In genomic region chr14:61281911-61282310, GRCh38 we compare ENCODE assay signal across 11 cellular contexts. TPM values are rescaled to one million over a fixed set of nuclear protein-coding genes. Genes with fewer than 3 reads are reported as not detected.
DNase-seq lines count a peak whose midpoint lies in the region; ATAC-seq and TF ChIP-seq lines count a peak whose summit lies in the region.
"Had no signal": no experiment of that assay in that cellular context is flagged by ENCODE, and none has a peak within 500 bp of the region (broad histone marks: within the 10 kb centered on the region; RNA-seq: fewer than 3 reads in every experiment).

No MANE protein-coding gene starts in this region.

- H3K27me3 Mint-ChIP-seq in MCF 10A (ENCODE audit: insufficient read depth, unreplicated experiment), result no peaks in the 10 kb centered on the region
- no peaks in the 10 kb centered on the region for H3K27me3 Mint-ChIP-seq in central memory CD8-positive, alpha-beta T cell

- 50 to 53% methylated on average over 1 of the region's 1 CpG for WGBS in upper lobe of left lung, 2 donors

- H3K27ac Mint-ChIP-seq in MCF 10A (ENCODE audit: low read depth, unreplicated experiment), result no peak overlapping the region
- H3K27ac Mint-ChIP-seq in central memory CD8-positive, alpha-beta T cell (ENCODE audit: low read depth), result peak overlapping the region; percentile 94

- no peak overlapping the region for H3K4me3 Mint-ChIP-seq in MCF 10A (ENCODE audit: unreplicated experiment)
- peak overlapping the region; percentile 89 for H3K4me3 Mint-ChIP-seq in central memory CD8-positive, alpha-beta T cell

- no peak for TF ChIP-seq POLR2A in breast epithelium (IDR thresholded peaks at IDR 0.05)
- no peak for TF ChIP-seq POLR2A in upper lobe of left lung (IDR thresholded peaks at IDR 0.05)

- no peaks in the 10 kb centered on the region for H3K36me3 Mint-ChIP-seq in MCF 10A (ENCODE audit: insufficient read depth, unreplicated experiment)
- H3K36me3 Mint-ChIP-seq in central memory CD8-positive, alpha-beta T cell (ENCODE audit: insufficient read depth), result peaks cover 6% of the 10 kb centered on the region

- in situ Hi-C loops in G401 (cut with HindIII; ENCODE audit: low sequenced_read_pairs), result no loop called here

- H3K27me3 ChIP-seq in breast epithelium (no peaks in the 10 kb centered on the region), mucosa of rectum (ENCODE audit: control insufficient read depth in 2 of 2, insufficient read depth in 2 of 2, low read length in 2 of 2) (peaks cover 4% of the 10 kb centered on the region in 2 donors), upper lobe of left lung (peaks cover 0 to 7% (median 3%) of the 10 kb centered on the region in 4 donors)

- H3K36me3 ChIP-seq in breast epithelium (no peaks in the 10 kb centered on the region), mucosa of rectum (ENCODE audit: control insufficient read depth in 2 of 2, insufficient read depth in 2 of 2, low read length in 2 of 2) (no peaks in the 10 kb centered on the region), upper lobe of left lung (no peaks in the 10 kb centered on the region)

- CTCF ChIA-PET in MCF 10A (lab: Yijun Ruan, JAX), result interaction anchor here (0.6 to 1.7 kb wide), 5 partner anchors 13 to 1032 kb away, joined by 3 to 11 read pairs (median 4); no protein-coding TSS in a partner anchor

- H3K9me3 ChIP-seq in breast epithelium, result peaks cover 0 to 4% of the 10 kb centered on the region in 2 donors
- no peaks in the 10 kb centered on the region for H3K9me3 ChIP-seq in mucosa of rectum (ENCODE audit: control insufficient read depth in 2 of 2, low read length in 2 of 2)
- no peaks in the 10 kb centered on the region for H3K9me3 ChIP-seq in upper lobe of left lung

- peaks cover under 1% of the 10 kb centered on the region for H3K4me1 Mint-ChIP-seq in MCF 10A (ENCODE audit: insufficient read depth, unreplicated experiment)
- peaks cover 32% of the 10 kb centered on the region for H3K4me1 Mint-ChIP-seq in central memory CD8-positive, alpha-beta T cell

- no peaks in the 10 kb centered on the region for H3K9me3 Mint-ChIP-seq in MCF 10A (ENCODE audit: unreplicated experiment)
- H3K9me3 Mint-ChIP-seq in central memory CD8-positive, alpha-beta T cell, result no peaks in the 10 kb centered on the region

- TF ChIP-seq CTCF in breast epithelium (IDR thresholded peaks at IDR 0.05), result no peak
- TF ChIP-seq CTCF in MCF 10A (IDR thresholded peaks at IDR 0.05; ENCODE audit: unreplicated experiment), result no peak
- TF ChIP-seq CTCF in upper lobe of left lung (IDR thresholded peaks at IDR 0.05), result no peak

- TF ChIP-seq EP300 in upper lobe of left lung (IDR thresholded peaks at IDR 0.05), result no peak

- peak overlapping the region; percentile 88 to 97 for H3K9ac ChIP-seq in mucosa of rectum (ENCODE audit: low read depth in 1 of 2, low read length in 2 of 2)

- BruUV-seq in MCF 10A (replicated peaks; lab: Mats Ljungman, UMichigan), result no TSS peak

- H3K27ac ChIP-seq in breast epithelium (peak overlapping the region in 1 of 2 donors; percentile 98), mucosa of rectum (ENCODE audit: low read depth in 2 of 2, low read length in 2 of 2) (peak overlapping the region; percentile 98 to 99), upper lobe of left lung (peak overlapping the region; percentile 93 to 96 (median 94))

- peak overlapping the region; percentile 56 to 85 (median 75) for H3K4me3 ChIP-seq in breast epithelium
- peak overlapping the region in 1 of 2 donors; percentile 81 for H3K4me3 ChIP-seq in mucosa of rectum (ENCODE audit: low read length in 2 of 2)
- peak overlapping the region in 3 of 4 donors; percentile 59 to 70 (median 69) for H3K4me3 ChIP-seq in upper lobe of left lung

- no peaks in the 10 kb centered on the region for H3K4me1 ChIP-seq in breast epithelium
- peaks cover 6% of the 10 kb centered on the region in 2 donors for H3K4me1 ChIP-seq in mucosa of rectum (ENCODE audit: control insufficient read depth in 2 of 2, insufficient read depth in 2 of 2, low read length in 2 of 2)
- H3K4me1 ChIP-seq in upper lobe of left lung, result peaks cover 5 to 34% (median 12%) of the 10 kb centered on the region in 4 donors

- no peak for ATAC-seq in central memory CD8-positive, alpha-beta T cell (replicated peaks; ENCODE audit: extremely low read depth, poor library complexity, severe bottlenecking)
- peak in 1 of 2 donors; percentile 52 for ATAC-seq in upper lobe of left lung (ENCODE audit: low FRiP score in 2 of 2)

- POLR2A ChIA-PET in MCF 10A (lab: Yijun Ruan, JAX), result interaction anchor here (1.6 kb wide), 1 partner anchor 11 kb away, joined by 5 read pairs; no protein-coding TSS in a partner anchor

- intact Hi-C loops in breast epithelium (cut with DNase I; ENCODE audit: low total_unique reads) (no loop called here), MCF 10A (cut with micrococcal nuclease) (no loop called here), head of caudate nucleus (cut with DNase I) (no loop called here)

- DNase-seq in breast epithelium (ENCODE audit: low spot score in 2 of 2), result no peak
- no peak for DNase-seq in MCF 10A (ENCODE audit: unreplicated experiment)
- DNase-seq in central memory CD8-positive, alpha-beta T cell (ENCODE audit: low spot score in 2 of 2), result no peak
- no peak for DNase-seq in upper lobe of left lung
- DNase-seq in G401 (ENCODE audit: low spot score), result no peak
- no peak for DNase-seq in COLO829 (ENCODE audit: low spot score)
- no peak for DNase-seq in head of caudate nucleus
- DNase-seq: occipital lobe, SW 1271 had no signal

RNA-seq across cellular contexts. Expression of gene TMEM30B, which starts 0.8 kb away (rescaled TPM):
- total RNA-seq in breast epithelium (10 to 100 TPM in 2 of 3 donors, 1 to 10 TPM in 1; 5.0 to 36.7 (median 20.0) TPM), MCF 10A (2022) (0.09 and 0.22 TPM in 2 replicates), upper lobe of left lung (10 to 100 TPM; 15.7 to 59.7 (median 26.4) TPM)
- not detected in 2 replicates for total RNA-seq in G401 (2014; rRNA removed; shearing (Covaris generic))
- total RNA-seq: NCI-H460 had no signal

RNA-seq across cellular contexts. Expression of gene PRKCH, which starts 39.5 kb away (rescaled TPM):
- total RNA-seq in breast epithelium (10 to 100 TPM; 27.0 to 41.3 (median 34.0) TPM), MCF 10A (2022) (10.4 and 12.4 TPM in 2 replicates), upper lobe of left lung (100 to 1,000 TPM in 1 of 6 donors, 10 to 100 TPM in 5; 54.0 to 102 (median 76.6) TPM)
- total RNA-seq in G401 (2014; rRNA removed; shearing (Covaris generic)), result not detected in 2 replicates

Comparison
In these comparisons a context has a peak if more than half of its experiments do, and no peak if none do; other contexts are left out.
1. RNA of gene PRKCH, which starts 39.5 kb away (total RNA-seq): 54.0 to 102 TPM in upper lobe of left lung, 27.0 to 41.3 TPM in breast epithelium and 10.4 to 12.4 TPM in MCF 10A; not detected in G401; every median in the first group is over 10 times any median in the second.